In genomic region chr4:15018389-15018788, GRCh38 we compare ENCODE assay signal across 22 cellular contexts. TPM values are rescaled to one million over a fixed set of nuclear protein-coding genes. Genes with fewer than 3 reads are reported as not detected.
DNase-seq lines count a peak whose midpoint lies in the region; ATAC-seq and TF ChIP-seq lines count a peak whose summit lies in the region.
"Had no signal": no experiment of that assay in that cellular context is flagged by ENCODE, and none has a peak within 500 bp of the region (broad histone marks: within the 10 kb centered on the region; RNA-seq: fewer than 3 reads in every experiment).

No MANE protein-coding gene starts in this region.

- H3K27me3 Mint-ChIP-seq in activated T-helper 2 cell treated with anti-CD3 and anti-CD28 coated beads, Interferon-gamma antibody, Interleukin-2, Interleukin-4, amounts not matched to agents 10 μg/mL and 5 μg/mL and 100 μg/mL, durations not matched to agents 14 hours and 24 hours and 36 hours (ENCODE audit: low read depth): no peaks in the 10 kb centered on the region
- H3K27me3 Mint-ChIP-seq: central memory CD8-positive, alpha-beta T cell; T-helper 17 cell; type B pancreatic cell had no signal

- TF ChIP-seq CTCF in MM.1S (IDR thresholded peaks at IDR 0.05; ENCODE audit: low read length) (no peak), sigmoid colon (IDR thresholded peaks at IDR 0.05) (no peak), heart left ventricle (IDR thresholded peaks at IDR 0.05) (no peak)

- peaks cover 64% of the 10 kb centered on the region for H3K36me3 Mint-ChIP-seq in activated T-helper 2 cell treated with anti-CD3 and anti-CD28 coated beads, Interferon-gamma antibody, Interleukin-2, Interleukin-4, amounts not matched to agents 10 μg/mL and 5 μg/mL and 100 μg/mL, durations not matched to agents 14 hours and 24 hours and 36 hours (ENCODE audit: low read depth)

- H3K4me3 Mint-ChIP-seq in activated T-helper 2 cell treated with anti-CD3 and anti-CD28 coated beads, Interferon-gamma antibody, Interleukin-2, Interleukin-4, amounts not matched to agents 10 μg/mL and 5 μg/mL and 100 μg/mL, durations not matched to agents 14 hours and 24 hours and 36 hours (ENCODE audit: low read depth): peak overlapping the region; percentile 19
- H3K4me3 Mint-ChIP-seq: activated T-cell treated with anti-CD3 and anti-CD28 coated beads, Interleukin-2, amount 50 U/mL, for 4 hours; central memory CD8-positive, alpha-beta T cell; nephron; T-helper 17 cell; type B pancreatic cell had no signal

- H2AFZ ChIP-seq in MM.1S (ENCODE audit: low read length): no peak overlapping the region

- TF ChIP-seq EP300 in sigmoid colon (IDR thresholded peaks at IDR 0.05): no peak

- ATAC-seq in GM21423 (IDR thresholded peaks at IDR 0.05; ENCODE audit: unreplicated experiment): peak; percentile 43
- no peak for ATAC-seq in heart left ventricle
- no peak for ATAC-seq in HG03469 (IDR thresholded peaks at IDR 0.05; ENCODE audit: unreplicated experiment)
- ATAC-seq in GM19397 (IDR thresholded peaks at IDR 0.05; ENCODE audit: unreplicated experiment): no peak
- ATAC-seq: activated CD4-positive, CD25-positive, alpha-beta regulatory T cell treated with anti-CD3 and anti-CD28 coated beads, Interleukin-2, amount 50 U/mL, for 24 hours; activated T-cell treated with anti-CD3 and anti-CD28 coated beads, Interleukin-2, amount 50 U/mL, for 4 hours; HCT116; HepG2; T-helper 17 cell had no signal

- no peaks in the 10 kb centered on the region for H3K9me3 Mint-ChIP-seq in activated T-helper 2 cell treated with anti-CD3 and anti-CD28 coated beads, Interferon-gamma antibody, Interleukin-2, Interleukin-4, amounts not matched to agents 10 μg/mL and 5 μg/mL and 100 μg/mL, durations not matched to agents 14 hours and 24 hours and 36 hours
- H3K9me3 Mint-ChIP-seq: activated T-cell treated with anti-CD3 and anti-CD28 coated beads, Interleukin-2, amount 50 U/mL, for 4 hours; central memory CD8-positive, alpha-beta T cell; nephron; type B pancreatic cell had no signal

- no peaks in the 10 kb centered on the region for H3K9me2 ChIP-seq in MM.1S (replicated peaks; ENCODE audit: insufficient read depth, low read length)

- intact Hi-C loops in activated T-helper 2 cell treated with anti-CD3 and anti-CD28 coated beads, Interferon-gamma antibody, Interleukin-2, Interleukin-4, amounts not matched to agents 10 μg/mL and 5 μg/mL and 100 μg/mL, durations not matched to agents 14 hours and 24 hours and 36 hours (cut with micrococcal nuclease): no loop called here
- intact Hi-C loops in sigmoid colon (cut with DNase I) (no loop called here), heart left ventricle (cut with DNase I) (loop anchor here in 1 of 10 donors (10.0 kb wide), 1 partner anchor 126 kb away; no protein-coding TSS in a partner anchor)

- H3K36me3 ChIP-seq in MM.1S (replicated peaks; ENCODE audit: insufficient read depth, low read length): no peaks in the 10 kb centered on the region; the same call in 1 of the 2 replicates
- H3K36me3 ChIP-seq in sigmoid colon: peaks cover 0 to 30% (median 2%) of the 10 kb centered on the region in 4 donors
- H3K36me3 ChIP-seq in heart left ventricle: peaks cover 0 to 80% (median 37%) of the 10 kb centered on the region in 9 donors

- peak overlapping the region; percentile 54 for H3K4me2 ChIP-seq in MM.1S (ENCODE audit: low read depth, low read length)

- H3K4me1 Mint-ChIP-seq in activated T-helper 2 cell treated with anti-CD3 and anti-CD28 coated beads, Interferon-gamma antibody, Interleukin-2, Interleukin-4, amounts not matched to agents 10 μg/mL and 5 μg/mL and 100 μg/mL, durations not matched to agents 14 hours and 24 hours and 36 hours (ENCODE audit: low read depth): peaks cover 63% of the 10 kb centered on the region
- H3K4me1 Mint-ChIP-seq: nephron had no signal

- peaks cover 85% of the 10 kb centered on the region for H3K79me2 ChIP-seq in MM.1S (ENCODE audit: low read length)

- no peaks in the 10 kb centered on the region for H4K20me1 ChIP-seq in MM.1S (ENCODE audit: insufficient read depth, low read length)

- H3K27me3 ChIP-seq in MM.1S (replicated peaks; ENCODE audit: insufficient read depth, low read length): no peaks in the 10 kb centered on the region
- no peaks in the 10 kb centered on the region for H3K27me3 ChIP-seq in sigmoid colon
- no peaks in the 10 kb centered on the region for H3K27me3 ChIP-seq in heart left ventricle

- H3K9ac ChIP-seq in MM.1S (ENCODE audit: low read length): peak overlapping the region; percentile 18; the same call in 1 of the 2 replicates

- H3K9me3 ChIP-seq in MM.1S (replicated peaks; ENCODE audit: insufficient read depth, low read length) (no peaks in the 10 kb centered on the region), sigmoid colon (no peaks in the 10 kb centered on the region), heart left ventricle (peaks cover 0 to under 1% (median 0%) of the 10 kb centered on the region in 12 donors)

- H3K4me1 ChIP-seq in MM.1S (ENCODE audit: low read length): peaks cover 56% of the 10 kb centered on the region
- H3K4me1 ChIP-seq in sigmoid colon: peaks cover 0 to 92% (median 73%) of the 10 kb centered on the region in 4 donors
- peaks cover 0 to 73% (median 34%) of the 10 kb centered on the region in 12 donors for H3K4me1 ChIP-seq in heart left ventricle

- H3F3A ChIP-seq in MM.1S (ENCODE audit: insufficient read depth, low read length): peaks cover 17% of the 10 kb centered on the region

- DNase-seq in MM.1S (peak; percentile 58), sigmoid colon (no peak), heart left ventricle (no peak)
- DNase-seq in activated T-helper 2 cell treated with anti-CD3 and anti-CD28 coated beads, Interferon-gamma antibody, Interleukin-2, Interleukin-4, amounts not matched to agents 10 μg/mL and 5 μg/mL and 100 μg/mL, durations not matched to agents 14 hours and 24 hours and 36 hours (ENCODE audit: low spot score): no peak
- DNase-seq: activated T-cell treated with anti-CD3 and anti-CD28 coated beads, Interleukin-2, amount 50 U/mL, for 4 hours; amygdala; DMS53; hypothalamus; mesendoderm; NCI-H2029; SHP77; T-helper 17 cell had no signal

- H3K4me3 ChIP-seq in MM.1S (ENCODE audit: low read length) (peak overlapping the region; percentile 19), sigmoid colon (no peak overlapping the region), heart left ventricle (no peak overlapping the region)

- peak overlapping the region; percentile 59 for H3K27ac Mint-ChIP-seq in activated T-helper 2 cell treated with anti-CD3 and anti-CD28 coated beads, Interferon-gamma antibody, Interleukin-2, Interleukin-4, amounts not matched to agents 10 μg/mL and 5 μg/mL and 100 μg/mL, durations not matched to agents 14 hours and 24 hours and 36 hours
- H3K27ac Mint-ChIP-seq: nephron, T-helper 17 cell, type B pancreatic cell had no signal

- peak overlapping the region; percentile 62 for H3K27ac ChIP-seq in MM.1S (ENCODE audit: low read length)
- peak overlapping the region in 3 of 4 donors; percentile 14 to 100 (median 48) for H3K27ac ChIP-seq in sigmoid colon
- peak overlapping the region in 2 of 12 donors; percentile 2 to 32 for H3K27ac ChIP-seq in heart left ventricle
- H3K27ac ChIP-seq: C4-2B had no signal

- no peak for TF ChIP-seq POLR2A in sigmoid colon (IDR thresholded peaks at IDR 0.05)
- TF ChIP-seq POLR2A in heart left ventricle (IDR thresholded peaks at IDR 0.05): no peak

RNA-seq across cellular contexts. Expression of gene CPEB2, which starts 16.1 kb away (rescaled TPM):
- total RNA-seq in activated T-helper 2 cell treated with anti-CD3 and anti-CD28 coated beads, Interferon-gamma antibody, Interleukin-2, Interleukin-4, amounts not matched to agents 10 μg/mL and 5 μg/mL and 100 μg/mL, durations not matched to agents 14 hours and 24 hours and 36 hours: 11.0 and 12.3 TPM in 2 replicates
- 10 to 100 TPM; 27.5 to 39.2 (median 30.4) TPM for total RNA-seq in sigmoid colon
- 1 to 10 TPM; 6.4 to 9.6 (median 7.2) TPM for polyA plus RNA-seq in sigmoid colon
- total RNA-seq in heart left ventricle: 10 to 100 TPM; 11.5 to 26.1 (median 20.3) TPM
- 1 to 10 TPM; 4.2 to 4.4 TPM for polyA plus RNA-seq in heart left ventricle
